Comparison of ENCODE assay signal across 8 cellular contexts in the genomic region with DNA sequence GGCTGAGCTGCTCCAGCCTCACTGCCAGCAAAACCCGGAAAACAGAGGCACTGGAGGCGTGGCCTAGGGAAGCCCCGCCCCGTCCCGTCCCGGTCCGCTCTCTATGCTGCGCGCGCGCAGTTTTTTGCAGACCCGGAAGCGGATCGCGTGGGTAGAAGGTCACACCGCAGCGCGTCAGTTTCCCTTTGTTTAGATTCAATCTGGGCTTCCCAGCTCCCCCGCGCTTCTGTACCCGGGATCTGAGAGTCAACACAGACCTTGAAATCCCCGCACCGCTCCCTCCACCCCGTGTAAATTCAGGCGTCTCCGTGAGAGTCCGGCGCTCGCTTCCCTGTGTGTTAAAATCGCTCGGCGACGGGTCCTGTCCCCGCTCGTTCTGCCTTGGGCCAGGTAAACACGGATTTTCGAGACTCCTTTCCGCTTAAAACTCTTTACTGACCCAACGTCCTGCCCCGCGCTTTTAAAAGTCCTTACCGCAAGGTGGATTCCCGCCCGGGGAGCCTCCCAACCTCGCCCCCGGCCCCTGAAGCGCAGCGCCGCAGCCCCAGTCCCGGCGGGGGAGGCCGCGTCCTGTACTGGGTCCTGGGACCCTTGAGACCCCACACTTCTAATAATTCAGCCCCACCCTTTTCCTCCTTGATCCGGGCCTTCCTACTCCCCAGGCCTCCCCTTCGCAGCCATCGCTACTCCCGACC. TPM values are rescaled to one million over a fixed set of nuclear protein-coding genes. Genes with fewer than 3 reads are reported as not detected.
A peak's percentile ranks its signal among the peaks of the same experiment; 100 is the strongest.
DNase-seq lines count a peak whose midpoint lies in the region; ATAC-seq and TF ChIP-seq lines count a peak whose summit lies in the region.

TSS of gene ZNF610 (plus strand) at position 127 of the 695 bp plus-strand sequence. CDS start 12,930 bp downstream, outside the sequence.

- ATAC-seq in HG03066 (IDR thresholded peaks at IDR 0.05; ENCODE audit: low read depth, unreplicated experiment) (peak; percentile 56), GM19324 (IDR thresholded peaks at IDR 0.05; ENCODE audit: low FRiP score, unreplicated experiment) (no peak)

- DNase-seq in EL = peak; percentile 86
- DNase-seq in NCI-H69 (lab: John Stamatoyannopoulos, UW) = peak; percentile 95
- peak; percentile 40 for DNase-seq in activated CD8-positive, alpha-beta memory T cell treated with anti-CD3 and anti-CD28 coated beads, Interleukin-2, amount 50 U/mL, for 1 hour (ENCODE audit: extremely low read depth)
- peak; percentile 85 for DNase-seq in endothelial cell (ENCODE audit: low spot score)
- DNase-seq in mesenteric fat pad (ENCODE audit: low spot score) = peak; percentile 96
- DNase-seq in stimulated activated CD4-positive, alpha-beta T cell treated with anti-CD3 and anti-CD28 coated beads, TNF-alpha, amount 100 ng/mL, for 48 hours (ENCODE audit: low read depth in 3 of 3) = peak; percentile 79 to 83 (median 82)

- peak within 1 kb of the TSS; percentile 88 for H3K27ac Mint-ChIP-seq in endothelial cell (ENCODE audit: unreplicated experiment)

- H3K36me3 Mint-ChIP-seq in endothelial cell (ENCODE audit: low read depth, unreplicated experiment) = peaks cover 28% of the 10 kb centered on the region

- no peak for TF ChIP-seq CTCF in endothelial cell (IDR thresholded peaks at IDR 0.05; ENCODE audit: unreplicated experiment)

- H3K4me3 Mint-ChIP-seq in endothelial cell (ENCODE audit: unreplicated experiment) = peak within 1 kb of the TSS; percentile 96

- peaks cover 7% of the 10 kb centered on the region for H3K27me3 Mint-ChIP-seq in endothelial cell (ENCODE audit: unreplicated experiment)

- peaks cover 15% of the 10 kb centered on the region for H3K4me1 Mint-ChIP-seq in endothelial cell (ENCODE audit: unreplicated experiment)

- H3K9me3 Mint-ChIP-seq in endothelial cell (ENCODE audit: unreplicated experiment) = peaks cover 17% of the 10 kb centered on the region

RNA-seq across cellular contexts. Expression of gene ZNF610, which starts in this region (rescaled TPM):
- total RNA-seq in endothelial cell (ENCODE audit: unreplicated experiment) (7.5 TPM), mesenteric fat pad (1.1 TPM)

Comparison
In these comparisons a context has a peak if more than half of its experiments do, and no peak if none do; other contexts are left out.
1. DNase-seq: peak in every context shown above with its lines; median percentile 96 in mesenteric fat pad; 95 in NCI-H69; 86 in EL; 85 in endothelial cell; 82 in stimulated activated CD4-positive, alpha-beta T cell treated with anti-CD3 and anti-CD28 coated beads, TNF-alpha, amount 100 ng/mL, for 48 hours; 40 in activated CD8-positive, alpha-beta memory T cell treated with anti-CD3 and anti-CD28 coated beads, Interleukin-2, amount 50 U/mL, for 1 hour.